Comparison of ENCODE assay signal across 10 cellular contexts in the genomic region with DNA sequence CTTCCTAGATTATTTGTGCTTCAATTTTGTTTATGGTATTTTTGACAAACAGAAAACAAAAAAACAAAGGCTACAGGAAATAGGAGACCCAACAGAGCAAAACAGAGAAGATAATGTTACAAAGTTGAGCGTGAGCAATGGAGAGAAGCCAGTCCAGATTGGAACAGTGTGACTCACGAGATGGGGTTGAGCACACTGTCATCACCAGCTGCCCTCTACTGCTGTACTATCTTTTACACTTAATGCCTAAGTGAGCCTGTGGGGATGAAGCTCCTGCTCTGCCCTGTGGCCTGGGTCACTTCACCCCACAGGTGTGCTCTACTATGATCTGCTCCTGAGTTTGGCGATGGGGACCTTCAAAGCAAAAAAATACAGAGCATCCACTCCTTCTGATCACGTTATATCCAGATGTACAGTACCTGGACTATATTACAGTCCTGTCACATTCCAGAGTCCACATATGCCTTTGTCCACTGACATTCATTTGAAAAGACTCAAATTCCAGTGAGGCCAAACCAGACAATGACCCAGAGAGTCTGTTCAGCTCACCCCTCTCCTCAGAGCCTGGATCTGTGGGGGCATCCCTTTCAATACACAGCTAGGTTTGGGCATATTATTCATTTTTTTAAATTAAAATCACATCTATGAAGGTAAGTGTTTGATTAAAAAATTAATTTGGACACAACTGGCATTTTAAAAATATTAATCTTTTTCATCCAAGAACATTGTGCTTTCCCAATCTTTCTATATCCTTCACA. TPM values are rescaled to one million over a fixed set of nuclear protein-coding genes. Genes with fewer than 3 reads are reported as not detected.
DNase-seq lines count a peak whose midpoint lies in the region; ATAC-seq and TF ChIP-seq lines count a peak whose summit lies in the region.
"Had no signal": no experiment of that assay in that cellular context is flagged by ENCODE, and none has a peak within 500 bp of the region (broad histone marks: within the 10 kb centered on the region; RNA-seq: fewer than 3 reads in every experiment).

No MANE protein-coding gene starts in this region.

- peak; percentile 67 for ATAC-seq in Right ventricle myocardium inferior

- H3K9me3 ChIP-seq in right atrium auricular region (no peaks in the 10 kb centered on the region), SJCRH30 (replicated peaks) (no peaks in the 10 kb centered on the region), vagina (no peaks in the 10 kb centered on the region)

- DNase-seq in Right ventricle myocardium inferior (ENCODE audit: missing footprints) = no peak
- DNase-seq in right atrium auricular region (ENCODE audit: low spot score) = no peak
- DNase-seq in SJCRH30 = peak; percentile 17 to 50
- DNase-seq in glomerular visceral epithelial cell (ENCODE audit: extremely low spot score) = peak; percentile 61
- DNase-seq in vagina (ENCODE audit: extremely low spot score in 2 of 2) = no peak
- DNase-seq in NOMO-1 treated with dmso at 0.1 percent for 144 hours (lab: John Stamatoyannopoulos, UW; ENCODE audit: unreplicated experiment) = no peak
- no peak for DNase-seq in SKM-1 treated with dmso at 0.1 percent for 144 hours (lab: John Stamatoyannopoulos, UW; ENCODE audit: unreplicated experiment)
- DNase-seq in GF-D8 (lab: John Stamatoyannopoulos, UW) = no peak
- DNase-seq: stimulated activated naive CD4-positive, alpha-beta T cell treated with Interleukin-2 at 50 U/mL for 16 hours had no signal

- H3K27ac ChIP-seq in right atrium auricular region (no peak overlapping the region), SJCRH30 (no peak overlapping the region), vagina (peak overlapping the region; percentile 52)
- H3K27ac ChIP-seq: C4-2B had no signal

- intact Hi-C loops in Right ventricle myocardium inferior (cut with DNase I) = no loop called here
- intact Hi-C loops in vagina (cut with DNase I) = no loop called here

- H3K4me1 ChIP-seq in right atrium auricular region = peaks cover 0 to 41% of the 10 kb centered on the region in 2 donors
- H3K4me1 ChIP-seq in SJCRH30 = peaks cover 11% of the 10 kb centered on the region; the same call in 1 of the 2 replicates
- peaks cover 41% of the 10 kb centered on the region for H3K4me1 ChIP-seq in vagina

- no peak for TF ChIP-seq CTCF in right atrium auricular region (IDR thresholded peaks at IDR 0.05)
- no peak for TF ChIP-seq CTCF in vagina (IDR thresholded peaks at IDR 0.05)

- no peaks in the 10 kb centered on the region for H3K27me3 ChIP-seq in right atrium auricular region
- H3K27me3 ChIP-seq in SJCRH30 = no peaks in the 10 kb centered on the region
- H3K27me3 ChIP-seq in vagina = no peaks in the 10 kb centered on the region

- no peak for TF ChIP-seq POLR2A in vagina (IDR thresholded peaks at IDR 0.05)

- no peak overlapping the region for H3K4me3 ChIP-seq in right atrium auricular region
- H3K4me3 ChIP-seq in SJCRH30 = no peak overlapping the region
- H3K4me3 ChIP-seq in vagina = no peak overlapping the region

- no peaks in the 10 kb centered on the region for H3K36me3 ChIP-seq in right atrium auricular region
- peaks cover 11% of the 10 kb centered on the region; the same call in 1 of the 2 replicates for H3K36me3 ChIP-seq in SJCRH30
- no peaks in the 10 kb centered on the region for H3K36me3 ChIP-seq in vagina

RNA-seq across cellular contexts. Expression of gene IPO8, which starts 4.4 kb away (rescaled TPM):
- total RNA-seq in Right ventricle myocardium inferior (21.5 TPM), right atrium auricular region (10 to 100 TPM; 18.0 to 23.3 TPM), vagina (21.4 TPM)
- total RNA-seq in SJCRH30 (2014; rRNA removed; shearing (Covaris generic)) = 29.3 and 34.9 TPM in 2 replicates

Comparison
In these comparisons a context has a peak if more than half of its experiments do, and no peak if none do; other contexts are left out.
1. DNase-seq: peak in SJCRH30 (2 of 2) and glomerular visceral epithelial cell (single experiment); none in Right ventricle myocardium inferior (single experiment), right atrium auricular region (single experiment), vagina (0 of 2), NOMO-1 treated with dmso at 0.1 percent for 144 hours (single experiment), SKM-1 treated with dmso at 0.1 percent for 144 hours (single experiment) and GF-D8 (single experiment).